ENCODE assay signal across 32 cellular contexts in the genomic region with DNA sequence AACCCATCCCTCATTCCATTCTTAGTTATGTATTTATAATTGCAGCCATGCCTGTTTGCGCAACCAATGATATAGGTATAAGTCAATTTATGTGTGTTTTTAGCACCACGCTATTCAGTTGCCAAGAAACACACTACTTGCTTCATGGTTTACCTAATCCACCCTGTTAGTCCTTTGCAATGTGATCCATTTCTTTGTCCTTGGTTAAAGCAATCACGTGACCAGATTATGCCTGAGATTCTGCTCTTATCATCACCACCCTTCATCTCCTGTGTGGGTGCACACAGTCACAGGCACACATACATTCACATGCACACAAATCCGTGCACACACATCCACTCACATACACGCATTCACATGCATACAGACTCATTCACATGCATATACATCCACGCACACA. TPM values are rescaled to one million over a fixed set of nuclear protein-coding genes. Genes with fewer than 3 reads are reported as not detected.
DNase-seq lines count a peak whose midpoint lies in the region; ATAC-seq, FAIRE-seq and TF ChIP-seq lines count a peak whose summit lies in the region.
"Had no signal": no experiment of that assay in that cellular context is flagged by ENCODE, and none has a peak within 500 bp of the region (broad histone marks: within the 10 kb centered on the region; RNA-seq: fewer than 3 reads in every experiment).

No MANE protein-coding gene starts in this region.

- FAIRE-seq in A549 (lab: Jason Lieb, UNC), result no peak
- FAIRE-seq: G401.6, TTC549 had no signal

- WGBS in A549 (ENCODE audit: missing lambda C conversion rate), result 20% methylated on average over 6 of the region's 6 CpGs

- DNase-seq in A549 (ENCODE audit: low read depth in 1 of 2, low spot score in 1 of 2), result no peak
- DNase-seq in NCI-H1417 (lab: John Stamatoyannopoulos, UW), result peak; percentile 65 to 95 (median 84)
- peak; percentile 96 for DNase-seq in NCI-H2107 treated with DMSO at 0.1 percent for 48 hours (lab: John Stamatoyannopoulos, UW; ENCODE audit: unreplicated experiment)
- DNase-seq in WTC11 (ENCODE audit: low spot score), result no peak
- DNase-seq in cerebellum (ENCODE audit: low spot score), result no peak
- DNase-seq in NK-92 (lab: John Stamatoyannopoulos, UW; ENCODE audit: unreplicated experiment), result no peak
- DNase-seq: 8988T; activated naive CD4-positive, alpha-beta T cell treated with Interleukin-2 at 50 U/mL for 16 hours; activated T-cell treated with anti-CD3 and anti-CD28 coated beads, Interleukin-2, amount 50 U/mL, for 4 hours; adrenal gland; CD8-positive, alpha-beta T cell; colonic mucosa; DMS53; foreskin melanocyte; GM23248; mesendoderm; NCI-H1048; RPMI8226; T-helper 1 cell had no signal

- no peaks in the 10 kb centered on the region for H3K9me3 Mint-ChIP-seq in WTC11
- H3K9me3 Mint-ChIP-seq: activated T-cell treated with anti-CD3 and anti-CD28 coated beads, Interleukin-2, amount 50 U/mL, for 4 hours; CD8-positive, alpha-beta T cell; type B pancreatic cell had no signal

- no peak overlapping the region for H3K27ac ChIP-seq in A549
- H3K27ac ChIP-seq: adrenal gland, colonic mucosa, esophagus muscularis mucosa, GM23248, hepatocyte, skin epidermis had no signal

- H3K4me3 ChIP-seq in A549, result no peak overlapping the region
- H3K4me3 ChIP-seq: adrenal gland, colonic mucosa, esophagus muscularis mucosa, GM23248, hepatocyte, skin epidermis had no signal

- H3K27ac Mint-ChIP-seq in WTC11, result no peak overlapping the region
- H3K27ac Mint-ChIP-seq: CD8-positive, alpha-beta T cell; type B pancreatic cell had no signal

- CTCF ChIA-PET in A549 (lab: Yijun Ruan, JAX) (interaction anchor here (1.4 to 19.1 kb wide), 3 partner anchors 31 to 142 kb away, joined by 3 to 157 read pairs (median 4); no protein-coding TSS in a partner anchor), WTC11 (lab: Charles Lee) (interaction anchor here (0.7 to 2.4 kb wide), 2 partner anchors 16 to 136 kb away, joined by 3 to 12 read pairs; no protein-coding TSS in a partner anchor)

- POLR2A ChIA-PET in A549 (lab: Yijun Ruan, JAX) (no interaction called here), WTC11 (lab: Charles Lee) (interaction anchor here (1.4 kb wide), 1 partner anchor 23 kb away, joined by 4 read pairs; no protein-coding TSS in a partner anchor)

- H3K4me1 ChIP-seq in A549, result no peaks in the 10 kb centered on the region
- H3K4me1 ChIP-seq: adrenal gland, colonic mucosa, esophagus muscularis mucosa had no signal

- no peaks in the 10 kb centered on the region; the same call in 1 of the 2 replicates for H3K27me3 Mint-ChIP-seq in WTC11 (ENCODE audit: low read depth)

- TF ChIP-seq POLR2A in A549 (IDR thresholded peaks at IDR 0.05; ENCODE audit: low read length), result no peak

- ATAC-seq in A549 (no peak), WTC11 (no peak), HG02852 (IDR thresholded peaks at IDR 0.05; ENCODE audit: unreplicated experiment) (no peak), HG03280 (IDR thresholded peaks at IDR 0.05; ENCODE audit: unreplicated experiment) (no peak)
- ATAC-seq: activated T-cell treated with anti-CD3 and anti-CD28 coated beads, Interleukin-2, amount 50 U/mL, for 4 hours; CD8-positive, alpha-beta T cell had no signal

- TF ChIP-seq RAD21 in A549 (conservative IDR thresholded peaks at IDR 0.05 in 1 of 2, IDR thresholded peaks at IDR 0.05 in 1 of 2), result no peak

- no peak overlapping the region for H3K4me2 ChIP-seq in A549
- H3K4me2 ChIP-seq: hepatocyte had no signal

- TF ChIP-seq EP300 in A549 (IDR thresholded peaks at IDR 0.05), result no peak

- H3K36me3 Mint-ChIP-seq in WTC11, result no peaks in the 10 kb centered on the region
- H3K36me3 Mint-ChIP-seq: CD8-positive, alpha-beta T cell; type B pancreatic cell had no signal

- TF ChIP-seq CTCF in A549 (IDR thresholded peaks at IDR 0.05) (no peak), WTC11 (IDR thresholded peaks at IDR 0.05) (no peak)

- H3K4me1 Mint-ChIP-seq in WTC11, result peaks cover 23% of the 10 kb centered on the region

- no peaks in the 10 kb centered on the region for H3K9me3 ChIP-seq in A549
- H3K9me3 ChIP-seq: adrenal gland, colonic mucosa, esophagus muscularis mucosa had no signal

- no peak overlapping the region for H3K4me3 Mint-ChIP-seq in WTC11
- H3K4me3 Mint-ChIP-seq: activated T-cell treated with anti-CD3 and anti-CD28 coated beads, Interleukin-2, amount 50 U/mL, for 4 hours; CD8-positive, alpha-beta T cell; type B pancreatic cell had no signal

TF ChIP-seq in A549, 52 proteins besides CTCF, POLR2A, EP300 and RAD21:
- TF ChIP-seq EHMT2 (IDR thresholded peaks at IDR 0.05; ENCODE audit: low read depth) (no peak), USF2 (IDR thresholded peaks at IDR 0.05) (peak; percentile 17; the same call in 1 of the 2 replicates), HOXA7 (CRISPR knock-in tag; IDR thresholded peaks at IDR 0.05) (no peak), CEBPB (IDR thresholded peaks at IDR 0.05) (no peak)

TF ChIP-seq in WTC11, 78 proteins besides CTCF, POLR2A, EP300 and RAD21:
- TF ChIP-seq FOXP1 (CRISPR knock-in tag; IDR thresholded peaks at IDR 0.05; ENCODE audit: borderline replicate concordance), result no peak
- TF ChIP-seq USF2 (CRISPR knock-in tag; IDR thresholded peaks at IDR 0.05), result peak; percentile 43; the same call in 1 of the 2 replicates
- no peak for TF ChIP-seq NFYB (CRISPR knock-in tag; conservative IDR thresholded peaks at IDR 0.05; ENCODE audit: low read depth)

RNA-seq across cellular contexts. Expression of gene KCNA5, which starts 52.3 kb away (rescaled TPM):
- polyA plus RNA-seq in A549 (2011; rRNA removed), result not detected in 2 replicates
- not detected in 2 replicates for polyA plus RNA-seq in A549 (2012; cell fraction: cytosol; rRNA removed)
- not detected in 2 replicates for polyA plus RNA-seq in A549 (2012; cell fraction: nucleus; rRNA removed)
- polyA plus RNA-seq in A549 (2017; fragmentation: RNase III; extraction: RNeasy Plus Mini Kit Qiagen cat#74134 plus additional on column Dnase treatment), result not detected in 3 replicates
- not detected in 2 replicates for polyA minus RNA-seq in A549 (2011; rRNA and poly(A)+ RNA removed)
- total RNA-seq in WTC11 (2021), result 0.14 to 0.23 TPM (median 0.22 TPM) in 3 replicates
- 2.9 TPM for total RNA-seq in cerebellum
- total RNA-seq: activated CD8-positive, alpha-beta memory T cell treated with anti-CD3 and anti-CD28 coated beads for 36 hours; activated T-cell treated with anti-CD3 and anti-CD28 coated beads, Interleukin-2, amount 50 U/mL, for 4 hours; CD8-positive, alpha-beta T cell; GM23248; LHCN-M2; myocyte; NCI-H460; SK-MEL-5 had no signal
- polyA plus RNA-seq: GM23248 had no signal

Comparison
In these comparisons a context has a peak if more than half of its experiments do, and no peak if none do; other contexts are left out.
1. DNase-seq: peak in NCI-H1417 (3 of 3) and NCI-H2107 treated with DMSO at 0.1 percent for 48 hours (single experiment); none in A549 (0 of 2), WTC11 (single experiment), cerebellum (single experiment) and NK-92 (single experiment).
2. Of the 8 proteins assayed by ChIP-seq in both WTC11 and A549: peak only in WTC11: none; only in A549: none; in both: USF2; in neither: 7.